ENCODE assay signal across 1 cellular context in genomic region chr3:31704156-31704555, GRCh38.
TF ChIP-seq lines count a peak whose summit lies in the region.

No MANE protein-coding gene starts in this region.

TF ChIP-seq in H1, 55 proteins besides CTCF, POLR2A, EP300 and RAD21:
- TF ChIP-seq JUND (IDR thresholded peaks at IDR 0.05; ENCODE audit: low read length): no peak
- no peak for TF ChIP-seq CREB1 (IDR thresholded peaks at IDR 0.05)
- no peak for TF ChIP-seq KDM5A (IDR thresholded peaks at IDR 0.05; ENCODE audit: low read length)
- TF ChIP-seq NRF1 (IDR thresholded peaks at IDR 0.05; ENCODE audit: low read depth, low read length): no peak
- no peak for TF ChIP-seq SIRT6 (IDR thresholded peaks at IDR 0.05; ENCODE audit: low read length)
